In the genomic region with DNA sequence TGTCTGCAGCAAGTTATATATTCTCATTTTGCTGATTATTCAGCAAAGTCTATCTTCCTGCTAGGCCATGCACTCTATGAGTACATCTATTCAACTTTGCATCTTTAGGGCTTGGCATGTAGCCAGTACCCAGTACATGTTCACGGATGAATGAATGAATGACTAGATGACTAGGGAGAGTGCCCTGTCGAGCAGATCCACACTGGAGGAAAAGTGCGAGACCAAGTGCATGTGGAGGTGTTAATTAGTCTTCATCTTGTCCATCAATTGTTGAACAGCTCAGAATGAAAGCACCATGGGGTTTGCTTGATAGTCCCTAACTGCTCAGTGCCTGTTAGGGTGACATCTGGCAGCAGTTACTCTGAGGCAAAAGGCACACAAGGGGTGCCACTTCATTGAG, we compare ENCODE assay signal across 1 cellular context.
TF ChIP-seq lines count a peak whose summit lies in the region.

No MANE protein-coding gene starts in this region.

TF ChIP-seq in K562, 482 proteins besides CTCF, POLR2A, EP300 and RAD21:
- TF ChIP-seq NFIC (IDR thresholded peaks at IDR 0.05) = peak; percentile 42; the same call in 1 of the 2 replicates
- TF ChIP-seq HEY1 (CRISPR knock-in tag; IDR thresholded peaks at IDR 0.05; ENCODE audit: borderline replicate concordance) = no peak
TF ChIP-seq in K562: peak in this region for 1.
